8 cellular contexts compared by ENCODE assay signal in the genomic region with DNA sequence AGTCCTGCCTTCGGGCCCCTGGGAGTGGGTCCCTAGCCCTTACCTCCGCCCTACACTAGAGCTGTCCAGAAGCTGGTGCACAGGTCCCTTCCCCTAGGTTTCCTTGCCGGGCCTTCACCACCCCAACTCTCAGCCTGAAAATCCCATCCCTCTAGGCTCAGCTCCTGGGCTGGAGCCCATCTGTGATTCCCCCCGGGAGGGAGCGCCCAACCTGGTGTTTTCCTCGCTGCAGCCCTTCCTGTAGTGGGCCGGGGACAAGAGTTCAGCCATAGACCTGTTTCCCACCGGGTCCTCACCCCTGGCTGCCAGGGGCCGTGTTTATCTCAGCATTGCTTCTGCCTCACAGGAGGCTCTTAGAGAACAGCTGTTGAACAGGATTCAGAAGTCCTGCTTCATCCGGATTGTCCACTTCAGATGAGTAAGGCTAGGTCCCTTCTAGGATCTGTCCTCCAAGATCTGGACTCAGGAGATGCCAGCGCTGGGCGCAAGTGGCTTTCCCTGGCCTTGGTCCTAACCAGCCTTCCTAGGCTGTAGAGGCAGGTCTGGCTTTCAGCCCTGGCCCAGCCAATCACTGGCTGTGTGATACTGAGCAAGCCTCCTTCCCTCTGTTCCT. TPM values are rescaled to one million over a fixed set of nuclear protein-coding genes. Genes with fewer than 3 reads are reported as not detected.
DNase-seq lines count a peak whose midpoint lies in the region; ATAC-seq and TF ChIP-seq lines count a peak whose summit lies in the region.

No MANE protein-coding gene starts in this region.

- peak overlapping the region; percentile 66 for H3K27ac Mint-ChIP-seq in activated CD8-positive, alpha-beta memory T cell treated with anti-CD3 and anti-CD28 coated beads, Interleukin-2, amount 10 ng/mL, durations not matched to agents 7 days and 5 days

- in situ Hi-C loops in astrocyte of the spinal cord (cut with HindIII; ENCODE audit: low sequenced_read_pairs), result no loop called here

- H3K27me3 ChIP-seq in right lobe of liver, result peaks cover 0 to 10% of the 10 kb centered on the region in 2 donors
- H3K27me3 ChIP-seq in thymus (ENCODE audit: control insufficient read depth, insufficient read depth), result no peaks in the 10 kb centered on the region

- peaks cover 56% of the 10 kb centered on the region for H3K4me1 Mint-ChIP-seq in activated CD8-positive, alpha-beta memory T cell treated with anti-CD3 and anti-CD28 coated beads, Interleukin-2, amount 10 ng/mL, durations not matched to agents 7 days and 5 days

- H3K36me3 ChIP-seq in right lobe of liver, result no peaks in the 10 kb centered on the region
- H3K36me3 ChIP-seq in thymus (ENCODE audit: control insufficient read depth, insufficient read depth), result no peaks in the 10 kb centered on the region

- WGBS in right lobe of liver (ENCODE audit: insufficient coverage, low coverage, low lambda C conversion rate, missing lambda C conversion rate), result 30% methylated on average over 12 of the region's 12 CpGs
- 78% methylated on average over 12 of the region's 12 CpGs for WGBS in thymus

- H3K4me3 ChIP-seq in astrocyte of the spinal cord (ENCODE audit: low read depth, low read length) (peak overlapping the region; percentile 54), right lobe of liver (peak overlapping the region; percentile 55 to 68 (median 57)), thymus (ENCODE audit: low read length) (peak overlapping the region; percentile 62)

- H3K36me3 Mint-ChIP-seq in activated CD8-positive, alpha-beta memory T cell treated with anti-CD3 and anti-CD28 coated beads, Interleukin-2, amount 10 ng/mL, durations not matched to agents 7 days and 5 days, result peaks cover 7% of the 10 kb centered on the region

- no peak for DNase-seq in activated CD8-positive, alpha-beta memory T cell treated with anti-CD3 and anti-CD28 coated beads, Interleukin-2, amount 10 ng/mL, durations not matched to agents 7 days and 5 days
- no peak for DNase-seq in activated CD8-positive, alpha-beta memory T cell treated with anti-CD3 and anti-CD28 coated beads for 24 hours
- DNase-seq in astrocyte of the spinal cord (ENCODE audit: low read depth, low spot score), result no peak
- no peak for DNase-seq in right lobe of liver
- DNase-seq in DMS153 treated with DMSO at 0.1 percent for 48 hours (lab: John Stamatoyannopoulos, UW; ENCODE audit: unreplicated experiment), result no peak
- DNase-seq in OCI-M2 (lab: John Stamatoyannopoulos, UW; ENCODE audit: unreplicated experiment), result no peak

- TF ChIP-seq CTCF in astrocyte of the spinal cord (IDR thresholded peaks at IDR 0.05; ENCODE audit: low read depth, low read length), result no peak
- no peak for TF ChIP-seq CTCF in right lobe of liver (IDR thresholded peaks at IDR 0.05)

- ATAC-seq in activated CD8-positive, alpha-beta memory T cell treated with anti-CD3 and anti-CD28 coated beads, Interleukin-2, amount 10 ng/mL, durations not matched to agents 7 days and 5 days, result no peak
- ATAC-seq in right lobe of liver (no peak), GM21529 (IDR thresholded peaks at IDR 0.05; ENCODE audit: unreplicated experiment) (no peak)

- CTCF ChIA-PET in activated CD8-positive, alpha-beta memory T cell treated with anti-CD3 and anti-CD28 coated beads, Interleukin-2, amount 10 ng/mL, durations not matched to agents 7 days and 5 days (lab: Charles Lee), result interaction anchor here (0.6 to 5.4 kb wide), 12 partner anchors 10 to 460 kb away, joined by 3 to 49 read pairs (median 5); no protein-coding TSS in a partner anchor

- peak overlapping the region in 2 of 3 donors; percentile 35 to 41 for H3K27ac ChIP-seq in right lobe of liver
- no peak overlapping the region for H3K27ac ChIP-seq in thymus (ENCODE audit: low read depth)

- no peaks in the 10 kb centered on the region for H3K9me3 Mint-ChIP-seq in activated CD8-positive, alpha-beta memory T cell treated with anti-CD3 and anti-CD28 coated beads, Interleukin-2, amount 10 ng/mL, durations not matched to agents 7 days and 5 days (ENCODE audit: low read depth)

- no peaks in the 10 kb centered on the region for H3K9me3 ChIP-seq in right lobe of liver
- no peaks in the 10 kb centered on the region for H3K9me3 ChIP-seq in thymus (ENCODE audit: control insufficient read depth)

- H3K4me3 Mint-ChIP-seq in activated CD8-positive, alpha-beta memory T cell treated with anti-CD3 and anti-CD28 coated beads, Interleukin-2, amount 10 ng/mL, durations not matched to agents 7 days and 5 days, result peak overlapping the region; percentile 99

- peaks cover 16% of the 10 kb centered on the region for H3K27me3 Mint-ChIP-seq in activated CD8-positive, alpha-beta memory T cell treated with anti-CD3 and anti-CD28 coated beads, Interleukin-2, amount 10 ng/mL, durations not matched to agents 7 days and 5 days

- H3K4me1 ChIP-seq in right lobe of liver, result peaks cover 0 to 12% (median 1%) of the 10 kb centered on the region in 4 donors
- H3K4me1 ChIP-seq in thymus (ENCODE audit: control insufficient read depth, insufficient read depth, low read length), result peaks cover 34% of the 10 kb centered on the region

- no peak for TF ChIP-seq POLR2A in right lobe of liver (IDR thresholded peaks at IDR 0.05)

- intact Hi-C loops in right lobe of liver (cut with DNase I), result no loop called here

RNA-seq across cellular contexts. Expression of gene GLIPR2, which starts 1.0 kb away (rescaled TPM):
- total RNA-seq in activated CD8-positive, alpha-beta memory T cell treated with anti-CD3 and anti-CD28 coated beads, Interleukin-2, amount 10 ng/mL, durations not matched to agents 7 days and 5 days, result 10 to 100 TPM; 28.4 to 49.8 TPM
- total RNA-seq in right lobe of liver, result 1 to 10 TPM; 1.2 to 3.9 (median 2.5) TPM
- 27.0 TPM for polyA plus RNA-seq in thymus

RNA-seq across cellular contexts. Expression of gene CCIN, which starts 31.7 kb away (rescaled TPM):
- under 1 TPM in 1 of 2 experiments, not detected in 1; 0.15 TPM for total RNA-seq in activated CD8-positive, alpha-beta memory T cell treated with anti-CD3 and anti-CD28 coated beads, Interleukin-2, amount 10 ng/mL, durations not matched to agents 7 days and 5 days
- not detected for total RNA-seq in right lobe of liver
- 0.05 TPM for polyA plus RNA-seq in thymus

RNA-seq across cellular contexts. Expression of gene CLTA, which starts 53.2 kb away (rescaled TPM):
- 100 to 1,000 TPM; 156 to 177 TPM for total RNA-seq in activated CD8-positive, alpha-beta memory T cell treated with anti-CD3 and anti-CD28 coated beads, Interleukin-2, amount 10 ng/mL, durations not matched to agents 7 days and 5 days
- total RNA-seq in right lobe of liver, result 100 to 1,000 TPM in 2 of 6 experiments, 10 to 100 TPM in 4; 52.3 to 154 (median 72.7) TPM
- polyA plus RNA-seq in thymus, result 131 TPM

Comparison
In these comparisons a context has a peak if more than half of its experiments do, and no peak if none do; other contexts are left out.
1. RNA of gene GLIPR2, which starts 1.0 kb away (total RNA-seq): 28.4 to 49.8 TPM in activated CD8-positive, alpha-beta memory T cell treated with anti-CD3 and anti-CD28 coated beads, Interleukin-2, amount 10 ng/mL, durations not matched to agents 7 days and 5 days; 1.2 to 3.9 TPM in right lobe of liver; every median in the first group is over 4 times any median in the second.
2. Peak in every context shown above with its lines, with median percentiles within 50 percentile points of each other: H3K4me3 ChIP-seq.